Comparison of ENCODE assay signal across 10 cellular contexts in the genomic region with DNA sequence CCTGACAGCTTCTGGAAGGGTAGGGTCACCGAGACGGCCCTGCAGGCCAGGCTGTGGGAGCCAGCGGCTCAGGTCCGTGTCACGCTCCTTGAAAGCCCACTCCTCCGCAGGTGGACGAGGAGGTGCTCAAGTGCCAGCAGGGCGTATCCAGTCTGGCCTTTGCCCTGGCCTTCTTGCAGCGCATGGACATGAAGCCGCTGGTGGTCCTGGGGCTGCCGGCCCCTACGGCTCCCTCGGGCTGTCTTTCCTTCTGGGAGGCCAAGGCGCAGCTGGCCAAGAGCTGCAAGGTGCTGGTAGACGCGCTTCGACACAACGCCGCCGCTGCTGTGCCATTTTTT. TPM values are rescaled to one million over a fixed set of nuclear protein-coding genes. Genes with fewer than 3 reads are reported as not detected.
DNase-seq lines count a peak whose midpoint lies in the region; ATAC-seq, FAIRE-seq and TF ChIP-seq lines count a peak whose summit lies in the region.
"Had no signal": no experiment of that assay in that cellular context is flagged by ENCODE, and none has a peak within 500 bp of the region (broad histone marks: within the 10 kb centered on the region; RNA-seq: fewer than 3 reads in every experiment).

No MANE protein-coding gene starts in this region.

- H3K4me3 ChIP-seq in heart right ventricle (peak overlapping the region in 9 of 10 donors; percentile 38 to 77 (median 66)), endothelial cell of umbilical vein (replicated peaks in 1 of 3; ENCODE audit: insufficient read depth in 1 of 3, low read depth in 1 of 3, low read length in 3 of 3) (peak overlapping the region; percentile 51 to 63 (median 56)), vagina (peak overlapping the region; percentile 64 to 83)
- peak overlapping the region; percentile 63 for H3K4me3 ChIP-seq in naive thymus-derived CD4-positive, alpha-beta T cell (ENCODE audit: low read length)

- H3K4me3 Mint-ChIP-seq in naive thymus-derived CD4-positive, alpha-beta T cell: peak overlapping the region in 8 of 10 donors; percentile 14 to 94 (median 78)

- no peak overlapping the region for H3K27ac Mint-ChIP-seq in naive thymus-derived CD4-positive, alpha-beta T cell

- H4K20me1 ChIP-seq in endothelial cell of umbilical vein (replicated peaks; ENCODE audit: control insufficient read depth, extremely low read depth, insufficient read depth, low read length): no peaks in the 10 kb centered on the region

- peaks cover 9% of the 10 kb centered on the region for H3K79me2 ChIP-seq in endothelial cell of umbilical vein (ENCODE audit: control insufficient read depth, insufficient read depth, low read length)

- no TSS peak for BruUV-seq in endothelial cell of umbilical vein (replicated peaks; lab: Mats Ljungman, UMichigan)

- peaks cover 18 to 45% (median 35%) of the 10 kb centered on the region in 9 donors for H3K4me1 ChIP-seq in heart right ventricle
- H3K4me1 ChIP-seq in endothelial cell of umbilical vein (ENCODE audit: control insufficient read depth, extremely low read depth, insufficient read depth, low read length): peaks cover 38% of the 10 kb centered on the region
- H3K4me1 ChIP-seq in naive thymus-derived CD4-positive, alpha-beta T cell (ENCODE audit: control insufficient read depth in 2 of 2, insufficient read depth in 2 of 2, low read length in 2 of 2): peaks cover 19 to 26% of the 10 kb centered on the region in 2 donors
- peaks cover 41% of the 10 kb centered on the region for H3K4me1 ChIP-seq in vagina

- peaks cover 0 to 16% (median 0%) of the 10 kb centered on the region in 9 donors for H3K36me3 ChIP-seq in heart right ventricle
- no peaks in the 10 kb centered on the region for H3K36me3 ChIP-seq in endothelial cell of umbilical vein (ENCODE audit: control insufficient read depth in 2 of 2, extremely low read depth in 1 of 2, insufficient read depth in 2 of 2, low read length in 2 of 2)
- no peaks in the 10 kb centered on the region for H3K36me3 ChIP-seq in naive thymus-derived CD4-positive, alpha-beta T cell (ENCODE audit: control insufficient read depth in 2 of 3, insufficient read depth in 3 of 3, low read length in 3 of 3)
- H3K36me3 ChIP-seq in vagina: no peaks in the 10 kb centered on the region

- POLR2A ChIA-PET in endothelial cell of umbilical vein (lab: Charles Lee): no interaction called here
- POLR2A ChIA-PET in naive thymus-derived CD4-positive, alpha-beta T cell (lab: Charles Lee): no interaction called here

- no peak for ATAC-seq in heart right ventricle
- no peak for ATAC-seq in Right ventricle myocardium superior (ENCODE audit: poor library complexity)
- no peak for ATAC-seq in naive thymus-derived CD4-positive, alpha-beta T cell

- H3K9me3 ChIP-seq in heart right ventricle (no peaks in the 10 kb centered on the region), endothelial cell of umbilical vein (replicated peaks; ENCODE audit: control insufficient read depth, insufficient read depth, low read length) (no peaks in the 10 kb centered on the region), vagina (no peaks in the 10 kb centered on the region)
- H3K9me3 ChIP-seq in naive thymus-derived CD4-positive, alpha-beta T cell (ENCODE audit: control insufficient read depth in 2 of 3, low read length in 3 of 3): no peaks in the 10 kb centered on the region
- H3K9me3 ChIP-seq: BLaER1 had no signal

- peaks cover 16 to 28% (median 22%) of the 10 kb centered on the region in 7 donors for H3K4me1 Mint-ChIP-seq in naive thymus-derived CD4-positive, alpha-beta T cell

- no peaks in the 10 kb centered on the region for H3K9me1 ChIP-seq in endothelial cell of umbilical vein (replicated peaks; ENCODE audit: control insufficient read depth, extremely low read depth, insufficient read depth, low read length)

- intact Hi-C loops in heart right ventricle (cut with DNase I) (loop anchor here in 5 of 10 donors (5.0 kb wide), 2 partner anchors 37 to 112 kb away; no protein-coding TSS in a partner anchor), Right ventricle myocardium superior (cut with DNase I) (no loop called here), endothelial cell of umbilical vein (cut with micrococcal nuclease) (loop anchor here (10.0 kb wide), 1 partner anchor 109 kb away; no protein-coding TSS in a partner anchor), vagina (cut with DNase I) (no loop called here)
- intact Hi-C loops in naive thymus-derived CD4-positive, alpha-beta T cell (cut with micrococcal nuclease): loop anchor here in 1 of 2 donors (5.0 kb wide), 2 partner anchors 37 to 1183 kb away; a partner anchor contains a TSS

- dilution Hi-C loops in endothelial cell of umbilical vein (cut with MboI; ENCODE audit: extremely low pct_ligation_motif_present, low sequenced_read_pairs): no loop called here

- H3K27ac ChIP-seq in heart right ventricle: no peak overlapping the region
- peak overlapping the region; percentile 44 for H3K27ac ChIP-seq in endothelial cell of umbilical vein (ENCODE audit: insufficient read depth, low read depth, low read length)
- no peak overlapping the region for H3K27ac ChIP-seq in naive thymus-derived CD4-positive, alpha-beta T cell (ENCODE audit: low read depth, low read length)
- no peak overlapping the region for H3K27ac ChIP-seq in vagina
- H3K27ac ChIP-seq: BLaER1 had no signal

- H3K27me3 ChIP-seq in heart right ventricle: peaks cover 14 to 44% (median 25%) of the 10 kb centered on the region in 7 donors
- no peaks in the 10 kb centered on the region for H3K27me3 ChIP-seq in endothelial cell of umbilical vein (ENCODE audit: control insufficient read depth in 2 of 2, insufficient read depth in 2 of 2, low read length in 2 of 2)
- no peaks in the 10 kb centered on the region for H3K27me3 ChIP-seq in naive thymus-derived CD4-positive, alpha-beta T cell (ENCODE audit: control insufficient read depth in 2 of 2, insufficient read depth in 2 of 2, low read length in 2 of 2)
- no peaks in the 10 kb centered on the region for H3K27me3 ChIP-seq in vagina

- no peak for TF ChIP-seq CTCF in heart right ventricle (IDR thresholded peaks at IDR 0.05)
- TF ChIP-seq CTCF in endothelial cell of umbilical vein (IDR thresholded peaks at IDR 0.05; ENCODE audit: extremely low read depth in 1 of 2, insufficient read depth in 1 of 2, low read depth in 1 of 2, low read length in 2 of 2): no peak
- TF ChIP-seq CTCF in vagina (IDR thresholded peaks at IDR 0.05): no peak

- CTCF ChIA-PET in endothelial cell of umbilical vein (lab: Charles Lee): interaction anchor here (0.5 to 6.0 kb wide), 6 partner anchors 9 to 216 kb away, joined by 3 to 27 read pairs (median 10); a partner anchor contains a TSS
- CTCF ChIA-PET in naive thymus-derived CD4-positive, alpha-beta T cell (lab: Charles Lee): no interaction called here

- H3K9ac ChIP-seq in endothelial cell of umbilical vein (replicated peaks; ENCODE audit: extremely low read depth, insufficient read depth, low read length): peak overlapping the region; percentile 55
- H3K9ac ChIP-seq: BLaER1 had no signal

- H3K36me3 Mint-ChIP-seq in naive thymus-derived CD4-positive, alpha-beta T cell: peaks cover 0 to 4% (median 2%) of the 10 kb centered on the region in 5 donors

- peaks cover 0 to 1% (median 0%) of the 10 kb centered on the region in 11 donors for H3K9me3 Mint-ChIP-seq in naive thymus-derived CD4-positive, alpha-beta T cell

- TF ChIP-seq POLR2A in endothelial cell of umbilical vein (IDR thresholded peaks at IDR 0.05; ENCODE audit: low read depth, low read length): no peak
- no peak for TF ChIP-seq POLR2A in vagina (IDR thresholded peaks at IDR 0.05)

- 8 to 11% methylated on average over 19 to 20 of the region's 20 CpGs for WGBS in heart right ventricle, 2 donors

- H2AFZ ChIP-seq in endothelial cell of umbilical vein (ENCODE audit: low read depth, low read length): peak overlapping the region; percentile 64

- peak overlapping the region; percentile 81 for H3K4me2 ChIP-seq in endothelial cell of umbilical vein (ENCODE audit: insufficient read depth, low read length)

- no peak for DNase-seq in heart right ventricle
- DNase-seq in Right ventricle myocardium superior: no peak
- no peak for DNase-seq in endothelial cell of umbilical vein (ENCODE audit: low read depth, low spot score)
- DNase-seq in naive thymus-derived CD4-positive, alpha-beta T cell: no peak
- no peak for DNase-seq in vagina (ENCODE audit: extremely low spot score in 2 of 2)
- DNase-seq in NCI-H1930 (lab: John Stamatoyannopoulos, UW): no peak
- DNase-seq in Ammon's horn (ENCODE audit: low spot score): no peak
- DNase-seq in NCI-H2029 treated with DMSO at 0.1 percent for 48 hours (lab: John Stamatoyannopoulos, UW): no peak
- DNase-seq: caudate nucleus had no signal

- no peak for FAIRE-seq in endothelial cell of umbilical vein (lab: Jason Lieb, UNC)

- peaks cover 0 to 34% (median 4%) of the 10 kb centered on the region in 5 donors for H3K27me3 Mint-ChIP-seq in naive thymus-derived CD4-positive, alpha-beta T cell

RNA-seq across cellular contexts. Expression of a gene that starts 1.1 kb away (rescaled TPM):
- under 1 TPM; 0.30 to 0.86 (median 0.53) TPM for total RNA-seq in heart right ventricle
- under 1 TPM; 0.37 to 0.86 TPM for polyA plus RNA-seq in heart right ventricle
- total RNA-seq in Right ventricle myocardium superior: 0.54 TPM
- 5.8 and 6.1 TPM in 2 replicates for total RNA-seq in endothelial cell of umbilical vein
- 3.3 and 3.7 TPM in 2 replicates for polyA plus RNA-seq in endothelial cell of umbilical vein
- 2.1 and 2.4 TPM in 2 replicates for polyA plus RNA-seq in endothelial cell of umbilical vein (2011; cell fraction: cytosol; rRNA removed)
- polyA plus RNA-seq in endothelial cell of umbilical vein (2011; cell fraction: nucleus; rRNA removed): 1.8 and 1.9 TPM in 2 replicates
- polyA plus RNA-seq in endothelial cell of umbilical vein (2012): 1.3 and 1.7 TPM in 2 replicates
- 1.3 and 1.8 TPM in 2 replicates for polyA minus RNA-seq in endothelial cell of umbilical vein
- 0.92 TPM for polyA minus RNA-seq in endothelial cell of umbilical vein (2011; cell fraction: cytosol; rRNA and poly(A)+ RNA removed)
- polyA minus RNA-seq in endothelial cell of umbilical vein (2011; cell fraction: nucleus; rRNA and poly(A)+ RNA removed): 0.96 and 1.9 TPM in 2 replicates
- total RNA-seq in naive thymus-derived CD4-positive, alpha-beta T cell: 1 to 10 TPM in 2 of 5 experiments, under 1 TPM in 3; 0.19 to 1.9 (median 0.20) TPM
- 1 to 10 TPM in 1 of 2 donors, under 1 TPM in 1; 0.41 to 2.6 TPM for polyA plus RNA-seq in naive thymus-derived CD4-positive, alpha-beta T cell
- total RNA-seq in vagina: 4.9 TPM

RNA-seq across cellular contexts. Expression of a gene that starts 9.3 kb away (rescaled TPM):
- total RNA-seq in heart right ventricle (10 to 100 TPM; 15.6 to 22.1 (median 17.9) TPM), Right ventricle myocardium superior (21.3 TPM), endothelial cell of umbilical vein (29.4 and 30.4 TPM in 2 replicates), vagina (33.6 TPM)
- polyA plus RNA-seq in heart right ventricle (10 to 100 TPM; 15.7 to 26.4 TPM), endothelial cell of umbilical vein (60.2 and 61.6 TPM in 2 replicates)
- 38.8 and 43.5 TPM in 2 replicates for polyA plus RNA-seq in endothelial cell of umbilical vein (2011; cell fraction: cytosol; rRNA removed)
- 17.7 and 18.3 TPM in 2 replicates for polyA plus RNA-seq in endothelial cell of umbilical vein (2011; cell fraction: nucleus; rRNA removed)
- polyA plus RNA-seq in endothelial cell of umbilical vein (2012): 25.0 and 34.0 TPM in 2 replicates
- 41.6 and 43.0 TPM in 2 replicates for polyA minus RNA-seq in endothelial cell of umbilical vein
- 20.9 TPM for polyA minus RNA-seq in endothelial cell of umbilical vein (2011; cell fraction: cytosol; rRNA and poly(A)+ RNA removed)
- polyA minus RNA-seq in endothelial cell of umbilical vein (2011; cell fraction: nucleus; rRNA and poly(A)+ RNA removed): 7.6 and 10.1 TPM in 2 replicates
- 10 to 100 TPM; 12.1 to 32.0 (median 30.5) TPM for total RNA-seq in naive thymus-derived CD4-positive, alpha-beta T cell
- polyA plus RNA-seq in naive thymus-derived CD4-positive, alpha-beta T cell: 10 to 100 TPM; 33.8 to 36.0 TPM

RNA-seq across cellular contexts. Expression of a gene that starts 51.8 kb away (rescaled TPM):
- not detected for total RNA-seq in heart right ventricle
- under 1 TPM in 1 of 2 donors, not detected in 1; 0.06 TPM for polyA plus RNA-seq in heart right ventricle
- total RNA-seq in Right ventricle myocardium superior: not detected
- total RNA-seq in endothelial cell of umbilical vein: not detected in 2 replicates
- polyA plus RNA-seq in endothelial cell of umbilical vein: 0.14 TPM in 1 of 2 replicates, not detected in the other
- not detected in 2 replicates for polyA plus RNA-seq in endothelial cell of umbilical vein (2011; cell fraction: cytosol; rRNA removed)
- not detected in 2 replicates for polyA plus RNA-seq in endothelial cell of umbilical vein (2011; cell fraction: nucleus; rRNA removed)
- polyA plus RNA-seq in endothelial cell of umbilical vein (2012): not detected in 2 replicates
- not detected in 2 replicates for polyA minus RNA-seq in endothelial cell of umbilical vein
- polyA minus RNA-seq in endothelial cell of umbilical vein (2011; cell fraction: cytosol; rRNA and poly(A)+ RNA removed): not detected
- not detected in 2 replicates for polyA minus RNA-seq in endothelial cell of umbilical vein (2011; cell fraction: nucleus; rRNA and poly(A)+ RNA removed)
- not detected for total RNA-seq in naive thymus-derived CD4-positive, alpha-beta T cell
- polyA plus RNA-seq in naive thymus-derived CD4-positive, alpha-beta T cell: not detected
- not detected for total RNA-seq in vagina
